In the genomic region with DNA sequence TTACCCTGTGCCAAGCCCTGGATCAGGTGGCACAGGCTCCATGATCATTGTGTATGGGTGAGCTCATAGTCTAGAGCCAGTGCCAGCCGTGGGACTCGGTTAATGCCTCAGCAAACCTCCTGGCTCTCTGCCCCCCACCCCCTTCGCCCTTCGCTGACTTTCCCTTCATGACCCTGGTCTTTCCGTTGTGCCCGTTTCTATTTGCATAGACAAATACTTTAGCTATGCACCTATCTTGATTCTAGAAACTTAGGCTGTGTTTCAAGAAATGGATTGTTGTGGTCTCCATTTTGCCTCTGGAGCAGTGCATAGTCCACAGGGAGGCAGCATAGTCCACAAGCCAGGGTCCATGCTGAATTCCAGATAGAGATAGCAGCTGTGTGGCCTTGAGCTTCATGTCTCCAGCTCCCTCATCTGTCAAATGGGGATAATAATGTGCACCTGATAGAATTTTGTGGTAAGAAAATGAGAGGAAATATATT, we compare ENCODE assay signal across 8 cellular contexts. TPM values are rescaled to one million over a fixed set of nuclear protein-coding genes. Genes with fewer than 3 reads are reported as not detected.
DNase-seq lines count a peak whose midpoint lies in the region; ATAC-seq, FAIRE-seq and TF ChIP-seq lines count a peak whose summit lies in the region.

No MANE protein-coding gene starts in this region.

- H3K27ac ChIP-seq in upper lobe of right lung, result no peak overlapping the region

- H3K9me3 ChIP-seq in upper lobe of right lung, result no peaks in the 10 kb centered on the region

- TF ChIP-seq POLR2A in H54 (IDR thresholded peaks at IDR 0.05; ENCODE audit: low read depth, low read length), result no peak

- ATAC-seq in upper lobe of right lung, result peak; percentile 84
- ATAC-seq in GM21737 (IDR thresholded peaks at IDR 0.05; ENCODE audit: unreplicated experiment), result no peak

- peaks cover 8% of the 10 kb centered on the region for H3K4me1 ChIP-seq in upper lobe of right lung

- H3K27me3 ChIP-seq in upper lobe of right lung, result no peaks in the 10 kb centered on the region

- TF ChIP-seq CTCF in D721Med (IDR thresholded peaks at IDR 0.05; ENCODE audit: insufficient read depth, missing control alignments) (peak; percentile 48), upper lobe of right lung (IDR thresholded peaks at IDR 0.05) (peak; percentile 41)

- DNase-seq in D721Med (ENCODE audit: insufficient read length, low spot score) (no peak), HTR-8/SVneo (ENCODE audit: insufficient read length, low spot score) (peak; percentile 33), SKM-1 treated with dmso at 0.1 percent for 144 hours (lab: John Stamatoyannopoulos, UW; ENCODE audit: unreplicated experiment) (peak; percentile 24), head of caudate nucleus (peak in 41 of 42 donors; percentile 12 to 81 (median 55)), upper lobe of right lung (no peak), H54 (ENCODE audit: insufficient read length, low spot score) (no peak), cortex of kidney (lab: John Stamatoyannopoulos, UW) (no peak)

- no peak for FAIRE-seq in D721Med (lab: Jason Lieb, UNC)
- FAIRE-seq in HTR-8/SVneo (lab: Jason Lieb, UNC), result no peak
- FAIRE-seq in H54 (lab: Jason Lieb, UNC), result no peak

- intact Hi-C loops in head of caudate nucleus (cut with DNase I) (no loop called here), upper lobe of right lung (cut with DNase I) (no loop called here)

- no peak overlapping the region for H3K4me3 ChIP-seq in upper lobe of right lung

- H3K36me3 ChIP-seq in upper lobe of right lung, result no peaks in the 10 kb centered on the region

RNA-seq across cellular contexts. Expression of gene KDM3A, which starts 44.8 kb away (rescaled TPM):
- 49.1 TPM for total RNA-seq in upper lobe of right lung

RNA-seq across cellular contexts. Expression of gene REEP1, which starts 58.9 kb away (rescaled TPM):
- 7.8 TPM for total RNA-seq in upper lobe of right lung

Comparison
In these comparisons a context has a peak if more than half of its experiments do, and no peak if none do; other contexts are left out.
1. DNase-seq: peak in HTR-8/SVneo (single experiment), SKM-1 treated with dmso at 0.1 percent for 144 hours (single experiment) and head of caudate nucleus (41 of 42); none in D721Med (single experiment), upper lobe of right lung (single experiment), H54 (single experiment) and cortex of kidney (single experiment).